28 cellular contexts compared by ENCODE assay signal in genomic region chr2:40439473-40439872, GRCh38. TPM values are rescaled to one million over a fixed set of nuclear protein-coding genes. Genes with fewer than 3 reads are reported as not detected.
DNase-seq lines count a peak whose midpoint lies in the region; ATAC-seq and TF ChIP-seq lines count a peak whose summit lies in the region.
"Had no signal": no experiment of that assay in that cellular context is flagged by ENCODE, and none has a peak within 500 bp of the region (broad histone marks: within the 10 kb centered on the region; RNA-seq: fewer than 3 reads in every experiment).

No MANE protein-coding gene starts in this region.

- H3K36me3 ChIP-seq in RWPE2 (ENCODE audit: low read depth) = no peaks in the 10 kb centered on the region
- no peaks in the 10 kb centered on the region for H3K36me3 ChIP-seq in smooth muscle cell (ENCODE audit: low read depth)
- H3K36me3 ChIP-seq: ascending aorta, BE2C, right lobe of liver, WERI-Rb-1 had no signal

- peaks cover 2% of the 10 kb centered on the region for H3K27me3 Mint-ChIP-seq in activated CD4-positive, alpha-beta T cell treated with anti-CD3 and anti-CD28 coated beads for 36 hours
- H3K27me3 Mint-ChIP-seq: central memory CD8-positive, alpha-beta T cell had no signal

- H4K20me1 ChIP-seq in smooth muscle cell (ENCODE audit: low read depth) = no peaks in the 10 kb centered on the region

- H3K9me3 Mint-ChIP-seq in activated CD4-positive, alpha-beta T cell treated with anti-CD3 and anti-CD28 coated beads for 36 hours (ENCODE audit: low read depth) = no peaks in the 10 kb centered on the region

- H3K4me3 ChIP-seq in RWPE2 (ENCODE audit: severe bottlenecking) = no peak overlapping the region
- no peak overlapping the region for H3K4me3 ChIP-seq in fibroblast of mammary gland (ENCODE audit: control insufficient read depth, low read depth, low read length)
- no peak overlapping the region for H3K4me3 ChIP-seq in smooth muscle cell
- H3K4me3 ChIP-seq: ascending aorta, right lobe of liver, SK-N-MC had no signal

- POLR2A ChIA-PET in activated CD4-positive, alpha-beta T cell treated with anti-CD3 and anti-CD28 coated beads for 36 hours (lab: Charles Lee) = no interaction called here

- TF ChIP-seq CTCF in RWPE2 (IDR thresholded peaks at IDR 0.05; ENCODE audit: poor library complexity, severe bottlenecking) (no peak), fibroblast of mammary gland (conservative IDR thresholded peaks at IDR 0.05; ENCODE audit: control insufficient read depth, insufficient read depth, low read depth, low read length) (no peak), smooth muscle cell (IDR thresholded peaks at IDR 0.05; ENCODE audit: borderline replicate concordance, insufficient read depth, poor library complexity, severe bottlenecking) (no peak)

- intact Hi-C loops in activated CD4-positive, alpha-beta T cell treated with anti-CD3 and anti-CD28 coated beads for 36 hours (cut with DNase I, micrococcal nuclease) = no loop called here

- DNase-seq in activated CD4-positive, alpha-beta T cell treated with anti-CD3 and anti-CD28 coated beads for 36 hours = no peak
- no peak for DNase-seq in activated CD4-positive, alpha-beta T cell treated with anti-CD3 and anti-CD28 coated beads, Interleukin-2, amount 50 U/mL, for 1 hour
- DNase-seq in RWPE2 (ENCODE audit: low spot score) = no peak
- DNase-seq in fibroblast of mammary gland (ENCODE audit: low read depth) = peak; percentile 40
- no peak for DNase-seq in smooth muscle cell (lab: John Stamatoyannopoulos, UW; ENCODE audit: unreplicated experiment)
- no peak for DNase-seq in substantia nigra (lab: John Stamatoyannopoulos, UW)
- no peak for DNase-seq in putamen (ENCODE audit: low spot score)
- DNase-seq in activated naive CD4-positive, alpha-beta T cell treated with Interleukin-2 at 50 U/mL for 16 hours = no peak
- DNase-seq: BE2C; DMS79; hippocampal formation; immature natural killer cell; NCI-H146; NCI-H2171 treated with DMSO at 0.1 percent for 48 hours; NCI-H526 treated with DMSO at 0.1 percent for 48 hours; right lobe of liver; stimulated activated CD8-positive, alpha-beta memory T cell treated with anti-CD3 and anti-CD28 coated beads, Interleukin-4, amount 100 ng/mL, for 48 hours; T-helper 2 cell; trophoblast cell; WERI-Rb-1 had no signal

- H3K79me2 ChIP-seq in smooth muscle cell (ENCODE audit: low read depth) = no peaks in the 10 kb centered on the region
- H3K79me2 ChIP-seq: parathyroid adenoma had no signal

- H3F3A ChIP-seq in smooth muscle cell (ENCODE audit: low read depth) = no peaks in the 10 kb centered on the region

- no peak overlapping the region for H3K4me3 Mint-ChIP-seq in activated CD4-positive, alpha-beta T cell treated with anti-CD3 and anti-CD28 coated beads for 36 hours
- H3K4me3 Mint-ChIP-seq: central memory CD8-positive, alpha-beta T cell; immature natural killer cell had no signal

- H2AFZ ChIP-seq in smooth muscle cell (ENCODE audit: low read depth) = no peak overlapping the region
- H2AFZ ChIP-seq: parathyroid adenoma had no signal

- CTCF ChIA-PET in activated CD4-positive, alpha-beta T cell treated with anti-CD3 and anti-CD28 coated beads for 36 hours (lab: Charles Lee) = interaction anchor here (0.8 to 1.0 kb wide), 2 partner anchors 8 to 10 kb away, joined by 3 read pairs; no protein-coding TSS in a partner anchor

- peak; percentile 60 for ATAC-seq in activated CD4-positive, alpha-beta T cell treated with anti-CD3 and anti-CD28 coated beads for 36 hours
- no peak for ATAC-seq in RWPE2 (ENCODE audit: low read depth)
- ATAC-seq: right lobe of liver had no signal

- H3K27ac Mint-ChIP-seq in activated CD4-positive, alpha-beta T cell treated with anti-CD3 and anti-CD28 coated beads for 36 hours = no peak overlapping the region
- H3K27ac Mint-ChIP-seq: activated naive CD4-positive, alpha-beta T cell treated with anti-CD3 and anti-CD28 coated beads, Interleukin-2, amount 50 U/mL, for 72 hours; immature natural killer cell had no signal

- H3K4me1 Mint-ChIP-seq in activated CD4-positive, alpha-beta T cell treated with anti-CD3 and anti-CD28 coated beads for 36 hours = no peaks in the 10 kb centered on the region
- H3K4me1 Mint-ChIP-seq: central memory CD8-positive, alpha-beta T cell; immature natural killer cell had no signal

- H3K4me2 ChIP-seq in smooth muscle cell = peak overlapping the region; percentile 6
- H3K4me2 ChIP-seq: KMS-11 had no signal

- H3K27ac ChIP-seq in RWPE2 (ENCODE audit: poor library complexity, severe bottlenecking) (peak overlapping the region; percentile 55), smooth muscle cell (ENCODE audit: low read depth) (peak overlapping the region; percentile 45), substantia nigra (ENCODE audit: low read depth, low read length, poor library complexity, severe bottlenecking) (no peak overlapping the region)
- H3K27ac ChIP-seq: ascending aorta, KMS-11, parathyroid adenoma, right lobe of liver, RWPE1, SK-N-MC, WERI-Rb-1 had no signal

- H3K9me3 ChIP-seq in RWPE2 (ENCODE audit: severe bottlenecking) (no peaks in the 10 kb centered on the region), smooth muscle cell (replicated peaks; ENCODE audit: low read depth) (no peaks in the 10 kb centered on the region)
- H3K9me3 ChIP-seq: ascending aorta, BE2C, right lobe of liver had no signal

- H3K4me1 ChIP-seq in RWPE2 (ENCODE audit: insufficient read depth, poor library complexity, severe bottlenecking) = peaks cover 36% of the 10 kb centered on the region
- peaks cover 7% of the 10 kb centered on the region for H3K4me1 ChIP-seq in smooth muscle cell (ENCODE audit: low read depth)
- H3K4me1 ChIP-seq: parathyroid adenoma, right lobe of liver had no signal

- no peaks in the 10 kb centered on the region for H3K36me3 Mint-ChIP-seq in activated CD4-positive, alpha-beta T cell treated with anti-CD3 and anti-CD28 coated beads for 36 hours (ENCODE audit: low read depth)
- H3K36me3 Mint-ChIP-seq: activated naive CD4-positive, alpha-beta T cell treated with anti-CD3 and anti-CD28 coated beads, Interleukin-2, amount 50 U/mL, for 72 hours had no signal

- H3K27me3 ChIP-seq in RWPE2 (ENCODE audit: insufficient read depth, poor library complexity, severe bottlenecking) (no peaks in the 10 kb centered on the region), smooth muscle cell (ENCODE audit: low read depth) (no peaks in the 10 kb centered on the region)
- H3K27me3 ChIP-seq: ascending aorta, BE2C, right lobe of liver had no signal

- no peak overlapping the region for H3K9ac ChIP-seq in smooth muscle cell (ENCODE audit: low read depth)
- H3K9ac ChIP-seq: KMS-11, parathyroid adenoma had no signal

RNA-seq across cellular contexts. Expression of gene SLC8A1, which starts 12.4 kb away (rescaled TPM):
- 1 to 10 TPM; 1.9 to 2.3 TPM for total RNA-seq in activated CD4-positive, alpha-beta T cell treated with anti-CD3 and anti-CD28 coated beads for 36 hours
- 5.3 and 6.3 TPM in 2 replicates for total RNA-seq in smooth muscle cell
- polyA plus RNA-seq in smooth muscle cell = 1.1 and 1.3 TPM in 2 replicates
- total RNA-seq: H4 had no signal
